18 cellular contexts compared by ENCODE assay signal in genomic region chr3:18937574-18937973, GRCh38.
DNase-seq lines count a peak whose midpoint lies in the region; ATAC-seq and TF ChIP-seq lines count a peak whose summit lies in the region.
"Had no signal": no experiment of that assay in that cellular context is flagged by ENCODE, and none has a peak within 500 bp of the region (broad histone marks: within the 10 kb centered on the region; RNA-seq: fewer than 3 reads in every experiment).

No MANE protein-coding gene starts in this region.

- H3K4me1 Mint-ChIP-seq in activated T-helper 17 cell treated with anti-CD3 and anti-CD28 coated beads, Interleukin-2, amount 50 U/mL, for 72 hours: no peaks in the 10 kb centered on the region
- H3K4me1 Mint-ChIP-seq: activated CD4-positive, alpha-beta T cell treated with anti-CD3 and anti-CD28 coated beads, Interleukin-2, amount 10 ng/mL, durations not matched to agents 24 days and 14 days; activated naive CD8-positive, alpha-beta T cell treated with anti-CD3 and anti-CD28 coated beads, Interleukin-2, amount 10 ng/mL, durations not matched to agents 7 days and 5 days had no signal

- POLR2A ChIA-PET in OCI-LY7 (lab: Charles Lee) (interaction anchor here (1.2 to 1.3 kb wide), 2 partner anchors 14 to 64 kb away, joined by 3 to 4 read pairs; no protein-coding TSS in a partner anchor), HEK293T (lab: Yijun Ruan, JAX) (no interaction called here)

- DNase-seq in GM20000 (ENCODE audit: low spot score): peak; percentile 27
- no peak for DNase-seq in OCI-LY7 (ENCODE audit: low spot score)
- DNase-seq in HEK293T (ENCODE audit: extremely low spot score): no peak
- DNase-seq: activated CD4-positive, alpha-beta T cell treated with anti-CD3 and anti-CD28 coated beads, Interleukin-2, amount 10 ng/mL, durations not matched to agents 24 days and 14 days; activated naive CD8-positive, alpha-beta T cell treated with anti-CD3 and anti-CD28 coated beads, Interleukin-2, amount 10 ng/mL, durations not matched to agents 7 days and 5 days; activated T-cell treated with anti-CD3 and anti-CD28 coated beads, Interleukin-2, amount 50 U/mL, for 24 hours; caudate nucleus; DMS153; hypothalamus; kidney glomerular epithelial cell had no signal

- TF ChIP-seq CTCF in GM20000 (IDR thresholded peaks at IDR 0.05; ENCODE audit: extremely low read depth, missing control alignments): no peak
- no peak for TF ChIP-seq CTCF in OCI-LY7 (conservative IDR thresholded peaks at IDR 0.05; ENCODE audit: low read length)

- H2AFZ ChIP-seq in OCI-LY7 (ENCODE audit: low read length): no peak overlapping the region

- no peak overlapping the region for H3K4me3 ChIP-seq in OCI-LY7 (ENCODE audit: low read depth, low read length, poor library complexity, severe bottlenecking)
- H3K4me3 ChIP-seq: BLaER1, right atrium auricular region, SJSA1, thoracic aorta had no signal

- intact Hi-C loops in OCI-LY7 (cut with micrococcal nuclease; ENCODE audit: unreplicated experiment): no loop called here

- H3K4me3 Mint-ChIP-seq in activated T-helper 17 cell treated with anti-CD3 and anti-CD28 coated beads, Interleukin-2, amount 50 U/mL, for 72 hours: no peak overlapping the region
- H3K4me3 Mint-ChIP-seq: activated CD4-positive, alpha-beta T cell treated with anti-CD3 and anti-CD28 coated beads, Interleukin-2, amount 10 ng/mL, durations not matched to agents 24 days and 14 days; activated naive CD8-positive, alpha-beta T cell treated with anti-CD3 and anti-CD28 coated beads, Interleukin-2, amount 10 ng/mL, durations not matched to agents 7 days and 5 days; activated T-cell treated with anti-CD3 and anti-CD28 coated beads, Interleukin-2, amount 50 U/mL, for 24 hours had no signal

- H3K4me2 ChIP-seq in OCI-LY7 (ENCODE audit: low read length): no peak overlapping the region
- H3K4me2 ChIP-seq: BLaER1 had no signal

- H3K36me3 Mint-ChIP-seq in activated T-helper 17 cell treated with anti-CD3 and anti-CD28 coated beads, Interleukin-2, amount 50 U/mL, for 72 hours (ENCODE audit: low read depth): no peaks in the 10 kb centered on the region
- H3K36me3 Mint-ChIP-seq: activated naive CD8-positive, alpha-beta T cell treated with anti-CD3 and anti-CD28 coated beads, Interleukin-2, amount 10 ng/mL, durations not matched to agents 7 days and 5 days had no signal

- no peaks in the 10 kb centered on the region for H3K4me1 ChIP-seq in OCI-LY7 (ENCODE audit: insufficient read depth, low read length, poor library complexity, severe bottlenecking)
- H3K4me1 ChIP-seq: BLaER1, right atrium auricular region, SJSA1 had no signal

- H3K27ac ChIP-seq in OCI-LY7 (ENCODE audit: low read depth, low read length, poor library complexity, severe bottlenecking): no peak overlapping the region
- H3K27ac ChIP-seq: BLaER1, right atrium auricular region, SJSA1, thoracic aorta had no signal

- no TSS peak for BruUV-seq in OCI-LY7 (replicated peaks; lab: Mats Ljungman, UMichigan)

- H3K36me3 ChIP-seq in OCI-LY7 (ENCODE audit: insufficient read depth, low read length): no peaks in the 10 kb centered on the region
- H3K36me3 ChIP-seq: BLaER1, right atrium auricular region, SJSA1, thoracic aorta had no signal

- no peaks in the 10 kb centered on the region for H3K9me2 ChIP-seq in OCI-LY7 (ENCODE audit: insufficient read depth, low read length)

- no peaks in the 10 kb centered on the region for H3K9me3 ChIP-seq in OCI-LY7 (ENCODE audit: low read length)
- H3K9me3 ChIP-seq: BLaER1, right atrium auricular region, SJSA1, thoracic aorta had no signal

- H3K9me3 Mint-ChIP-seq in activated T-helper 17 cell treated with anti-CD3 and anti-CD28 coated beads, Interleukin-2, amount 50 U/mL, for 72 hours: no peaks in the 10 kb centered on the region
- H3K9me3 Mint-ChIP-seq: activated CD4-positive, alpha-beta T cell treated with anti-CD3 and anti-CD28 coated beads, Interleukin-2, amount 10 ng/mL, durations not matched to agents 24 days and 14 days; activated naive CD8-positive, alpha-beta T cell treated with anti-CD3 and anti-CD28 coated beads, Interleukin-2, amount 10 ng/mL, durations not matched to agents 7 days and 5 days; activated T-cell treated with anti-CD3 and anti-CD28 coated beads, Interleukin-2, amount 50 U/mL, for 24 hours had no signal

- H4K20me1 ChIP-seq in OCI-LY7 (ENCODE audit: insufficient read depth, low read length): no peaks in the 10 kb centered on the region
- H4K20me1 ChIP-seq: BLaER1 had no signal

- CTCF ChIA-PET in OCI-LY7 (lab: Charles Lee; ENCODE audit: unreplicated experiment): no interaction called here
- CTCF ChIA-PET in HEK293T (lab: Yijun Ruan, JAX): no interaction called here

- ATAC-seq in GM18511 (IDR thresholded peaks at IDR 0.05; ENCODE audit: unreplicated experiment): peak; percentile 81
- peak; percentile 80 for ATAC-seq in HG03280 (IDR thresholded peaks at IDR 0.05; ENCODE audit: unreplicated experiment)
- peak; percentile 39 for ATAC-seq in activated T-helper 17 cell treated with anti-CD3 and anti-CD28 coated beads, Interleukin-2, amount 50 U/mL, for 72 hours (replicated peaks)
- ATAC-seq in HG03045 (IDR thresholded peaks at IDR 0.05; ENCODE audit: unreplicated experiment): no peak

- no peaks in the 10 kb centered on the region for H3K79me2 ChIP-seq in OCI-LY7 (ENCODE audit: insufficient read depth, low read depth, low read length)

- H3K27me3 Mint-ChIP-seq in activated T-helper 17 cell treated with anti-CD3 and anti-CD28 coated beads, Interleukin-2, amount 50 U/mL, for 72 hours: peaks cover 3% of the 10 kb centered on the region
- H3K27me3 Mint-ChIP-seq: activated CD4-positive, alpha-beta T cell treated with anti-CD3 and anti-CD28 coated beads, Interleukin-2, amount 10 ng/mL, durations not matched to agents 24 days and 14 days; activated naive CD8-positive, alpha-beta T cell treated with anti-CD3 and anti-CD28 coated beads, Interleukin-2, amount 10 ng/mL, durations not matched to agents 7 days and 5 days; activated T-cell treated with anti-CD3 and anti-CD28 coated beads, Interleukin-2, amount 50 U/mL, for 24 hours had no signal

- H3K27ac Mint-ChIP-seq in activated T-helper 17 cell treated with anti-CD3 and anti-CD28 coated beads, Interleukin-2, amount 50 U/mL, for 72 hours: no peak overlapping the region
- H3K27ac Mint-ChIP-seq: activated CD4-positive, alpha-beta T cell treated with anti-CD3 and anti-CD28 coated beads, Interleukin-2, amount 10 ng/mL, durations not matched to agents 24 days and 14 days; activated naive CD8-positive, alpha-beta T cell treated with anti-CD3 and anti-CD28 coated beads, Interleukin-2, amount 10 ng/mL, durations not matched to agents 7 days and 5 days; activated T-cell treated with anti-CD3 and anti-CD28 coated beads, Interleukin-2, amount 50 U/mL, for 24 hours had no signal

TF ChIP-seq in HEK293T, 16 proteins besides CTCF, POLR2A, EP300 and RAD21:
- TF ChIP-seq FOXA1 (IDR thresholded peaks at IDR 0.05) (no peak), BHLHE40 (IDR thresholded peaks at IDR 0.05; ENCODE audit: borderline replicate concordance) (no peak), L3MBTL2 (conservative IDR thresholded peaks at IDR 0.05) (no peak), CTBP1 (IDR thresholded peaks at IDR 0.05; ENCODE audit: borderline replicate concordance) (no peak), ZNF384 (IDR thresholded peaks at IDR 0.05) (no peak), PKNOX1 (IDR thresholded peaks at IDR 0.05) (no peak), SUZ12 (IDR thresholded peaks at IDR 0.05) (no peak)
